Comparison of ENCODE assay signal across 1 cellular context in genomic region chr9:127734747-127735529, GRCh38.
TF ChIP-seq lines count a peak whose summit lies in the region.

TSS of gene TOR2A (minus strand) at chr9:127735294. CDS start at chr9:127735270, 24 bp downstream.

TF ChIP-seq in HepG2, 621 proteins besides CTCF, POLR2A, EP300 and RAD21 (continued from another document and continues in another):
- TF ChIP-seq ARNTL (CRISPR knock-in tag; IDR thresholded peaks at IDR 0.05) (peak; percentile 77), AHR (CRISPR knock-in tag; IDR thresholded peaks at IDR 0.05) (no peak; the same call in 1 of the 2 replicates), ZNF816 (CRISPR knock-in tag; IDR thresholded peaks at IDR 0.05; ENCODE audit: borderline replicate concordance) (no peak), HHEX (CRISPR knock-in tag; IDR thresholded peaks at IDR 0.05) (no peak), ZNF207 (IDR thresholded peaks at IDR 0.05; ENCODE audit: borderline replicate concordance) (no peak), RFXAP (CRISPR knock-in tag; IDR thresholded peaks at IDR 0.05; ENCODE audit: borderline replicate concordance) (peak; percentile 94), TCF7 (IDR thresholded peaks at IDR 0.05; ENCODE audit: low read depth) (no peak), ZNF224 (CRISPR knock-in tag; IDR thresholded peaks at IDR 0.05) (no peak), KLF12 (CRISPR knock-in tag; IDR thresholded peaks at IDR 0.05; ENCODE audit: borderline replicate concordance) (peak; percentile 87; the same call in 1 of the 2 replicates), BATF2 (CRISPR knock-in tag; IDR thresholded peaks at IDR 0.05) (no peak), ZNF335 (CRISPR knock-in tag; IDR thresholded peaks at IDR 0.05) (peak; percentile 79; the same call in 1 of the 2 replicates), ZNF691 (CRISPR knock-in tag; IDR thresholded peaks at IDR 0.05; ENCODE audit: borderline replicate concordance, low read depth) (peak; percentile 26; the same call in 1 of the 2 replicates), SP5 (CRISPR knock-in tag; IDR thresholded peaks at IDR 0.05; ENCODE audit: borderline replicate concordance, low read depth) (peak; percentile 81), SSRP1 (CRISPR knock-in tag; IDR thresholded peaks at IDR 0.05) (no peak), NONO (IDR thresholded peaks at IDR 0.05) (no peak), NONO (CRISPR knock-in tag; conservative IDR thresholded peaks at IDR 0.05) (peak; percentile 32; the same call in 1 of the 2 replicates), NCOA5 (CRISPR knock-in tag; IDR thresholded peaks at IDR 0.05) (no peak), ZNF879 (CRISPR knock-in tag; IDR thresholded peaks at IDR 0.05) (no peak; the same call in 1 of the 2 replicates), ZNF430 (CRISPR knock-in tag; IDR thresholded peaks at IDR 0.05) (no peak), ZFP36L1 (CRISPR knock-in tag; IDR thresholded peaks at IDR 0.05) (no peak; the same call in 1 of the 2 replicates), ZNF124 (CRISPR knock-in tag; IDR thresholded peaks at IDR 0.05) (no peak; the same call in 1 of the 2 replicates), MEF2D (CRISPR knock-in tag; IDR thresholded peaks at IDR 0.05) (peak; percentile 47; the same call in 1 of the 2 replicates), ZIK1 (CRISPR knock-in tag; IDR thresholded peaks at IDR 0.05; ENCODE audit: borderline replicate concordance, low read depth) (0 out of 2 replicates have a peak, but pooled peaks have one; percentile 4), ZNF703 (CRISPR knock-in tag; IDR thresholded peaks at IDR 0.05; ENCODE audit: borderline replicate concordance) (no peak), ASH2L (IDR thresholded peaks at IDR 0.05; ENCODE audit: insufficient read length, low read depth, low read length) (peak; percentile 55), TBP (CRISPR knock-in tag; IDR thresholded peaks at IDR 0.05) (no peak), KDM2A (CRISPR knock-in tag; IDR thresholded peaks at IDR 0.05; ENCODE audit: borderline replicate concordance, low read depth) (0 out of 2 replicates have a peak, but pooled peaks have one; percentile 68), NFKB2 (CRISPR knock-in tag; IDR thresholded peaks at IDR 0.05; ENCODE audit: borderline replicate concordance) (no peak; the same call in 1 of the 2 replicates), ZNF747 (CRISPR knock-in tag; IDR thresholded peaks at IDR 0.05; ENCODE audit: borderline replicate concordance) (0 out of 2 replicates have a peak, but pooled peaks have one; percentile 23), HNRNPLL (IDR thresholded peaks at IDR 0.05; ENCODE audit: low read depth, low read length, poor library complexity, severe bottlenecking) (peak; percentile 49), GTF3A (CRISPR knock-in tag; conservative IDR thresholded peaks at IDR 0.05) (0 out of 2 replicates have a peak, but pooled peaks have one; percentile 92), ZNF30 (CRISPR knock-in tag; IDR thresholded peaks at IDR 0.05) (no peak), ZBTB1 (CRISPR knock-in tag; IDR thresholded peaks at IDR 0.05; ENCODE audit: borderline replicate concordance) (no peak), DZIP1 (CRISPR knock-in tag; IDR thresholded peaks at IDR 0.05) (no peak), ZNF432 (CRISPR knock-in tag; IDR thresholded peaks at IDR 0.05; ENCODE audit: borderline replicate concordance) (no peak), NR1H2 (CRISPR knock-in tag; IDR thresholded peaks at IDR 0.05; ENCODE audit: borderline replicate concordance, low read depth) (no peak), ZNF354B (CRISPR knock-in tag; IDR thresholded peaks at IDR 0.05) (0 out of 2 replicates have a peak, but pooled peaks have one; percentile 23), ZNF652 (CRISPR knock-in tag; IDR thresholded peaks at IDR 0.05; ENCODE audit: borderline replicate concordance, low read depth) (no peak), ZBTB26 (CRISPR knock-in tag; IDR thresholded peaks at IDR 0.05; ENCODE audit: borderline replicate concordance) (peak; percentile 69; the same call in 1 of the 2 replicates), SP1 (IDR thresholded peaks at IDR 0.05) (no peak), SP1 (CRISPR knock-in tag; IDR thresholded peaks at IDR 0.05) (peak; percentile 99)
- TF ChIP-seq, protein P1, sequence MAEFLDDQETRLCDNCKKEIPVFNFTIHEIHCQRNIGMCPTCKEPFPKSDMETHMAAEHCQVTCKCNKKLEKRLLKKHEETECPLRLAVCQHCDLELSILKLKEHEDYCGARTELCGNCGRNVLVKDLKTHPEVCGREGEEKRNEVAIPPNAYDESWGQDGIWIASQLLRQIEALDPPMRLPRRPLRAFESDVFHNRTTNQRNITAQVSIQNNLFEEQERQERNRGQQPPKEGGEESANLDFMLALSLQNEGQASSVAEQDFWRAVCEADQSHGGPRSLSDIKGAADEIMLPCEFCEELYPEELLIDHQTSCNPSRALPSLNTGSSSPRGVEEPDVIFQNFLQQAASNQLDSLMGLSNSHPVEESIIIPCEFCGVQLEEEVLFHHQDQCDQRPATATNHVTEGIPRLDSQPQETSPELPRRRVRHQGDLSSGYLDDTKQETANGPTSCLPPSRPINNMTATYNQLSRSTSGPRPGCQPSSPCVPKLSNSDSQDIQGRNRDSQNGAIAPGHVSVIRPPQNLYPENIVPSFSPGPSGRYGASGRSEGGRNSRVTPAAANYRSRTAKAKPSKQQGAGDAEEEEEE (CRISPR knock-in tag; IDR thresholded peaks at IDR 0.05; ENCODE audit: borderline replicate concordance): no peak
- TF ChIP-seq, protein P2, sequence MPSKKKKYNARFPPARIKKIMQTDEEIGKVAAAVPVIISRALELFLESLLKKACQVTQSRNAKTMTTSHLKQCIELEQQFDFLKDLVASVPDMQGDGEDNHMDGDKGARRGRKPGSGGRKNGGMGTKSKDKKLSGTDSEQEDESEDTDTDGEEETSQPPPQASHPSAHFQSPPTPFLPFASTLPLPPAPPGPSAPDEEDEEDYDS (CRISPR knock-in tag; IDR thresholded peaks at IDR 0.05): peak; percentile 36; the same call in 1 of the 2 replicates
- TF ChIP-seq, protein P3, sequence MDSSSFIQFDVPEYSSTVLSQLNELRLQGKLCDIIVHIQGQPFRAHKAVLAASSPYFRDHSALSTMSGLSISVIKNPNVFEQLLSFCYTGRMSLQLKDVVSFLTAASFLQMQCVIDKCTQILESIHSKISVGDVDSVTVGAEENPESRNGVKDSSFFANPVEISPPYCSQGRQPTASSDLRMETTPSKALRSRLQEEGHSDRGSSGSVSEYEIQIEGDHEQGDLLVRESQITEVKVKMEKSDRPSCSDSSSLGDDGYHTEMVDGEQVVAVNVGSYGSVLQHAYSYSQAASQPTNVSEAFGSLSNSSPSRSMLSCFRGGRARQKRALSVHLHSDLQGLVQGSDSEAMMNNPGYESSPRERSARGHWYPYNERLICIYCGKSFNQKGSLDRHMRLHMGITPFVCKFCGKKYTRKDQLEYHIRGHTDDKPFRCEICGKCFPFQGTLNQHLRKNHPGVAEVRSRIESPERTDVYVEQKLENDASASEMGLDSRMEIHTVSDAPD (CRISPR knock-in tag; IDR thresholded peaks at IDR 0.05): no peak
- TF ChIP-seq, protein P4, sequence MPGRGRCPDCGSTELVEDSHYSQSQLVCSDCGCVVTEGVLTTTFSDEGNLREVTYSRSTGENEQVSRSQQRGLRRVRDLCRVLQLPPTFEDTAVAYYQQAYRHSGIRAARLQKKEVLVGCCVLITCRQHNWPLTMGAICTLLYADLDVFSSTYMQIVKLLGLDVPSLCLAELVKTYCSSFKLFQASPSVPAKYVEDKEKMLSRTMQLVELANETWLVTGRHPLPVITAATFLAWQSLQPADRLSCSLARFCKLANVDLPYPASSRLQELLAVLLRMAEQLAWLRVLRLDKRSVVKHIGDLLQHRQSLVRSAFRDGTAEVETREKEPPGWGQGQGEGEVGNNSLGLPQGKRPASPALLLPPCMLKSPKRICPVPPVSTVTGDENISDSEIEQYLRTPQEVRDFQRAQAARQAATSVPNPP (CRISPR knock-in tag; IDR thresholded peaks at IDR 0.05): peak; percentile 64; the same call in 1 of the 2 replicates
- TF ChIP-seq, protein P5, sequence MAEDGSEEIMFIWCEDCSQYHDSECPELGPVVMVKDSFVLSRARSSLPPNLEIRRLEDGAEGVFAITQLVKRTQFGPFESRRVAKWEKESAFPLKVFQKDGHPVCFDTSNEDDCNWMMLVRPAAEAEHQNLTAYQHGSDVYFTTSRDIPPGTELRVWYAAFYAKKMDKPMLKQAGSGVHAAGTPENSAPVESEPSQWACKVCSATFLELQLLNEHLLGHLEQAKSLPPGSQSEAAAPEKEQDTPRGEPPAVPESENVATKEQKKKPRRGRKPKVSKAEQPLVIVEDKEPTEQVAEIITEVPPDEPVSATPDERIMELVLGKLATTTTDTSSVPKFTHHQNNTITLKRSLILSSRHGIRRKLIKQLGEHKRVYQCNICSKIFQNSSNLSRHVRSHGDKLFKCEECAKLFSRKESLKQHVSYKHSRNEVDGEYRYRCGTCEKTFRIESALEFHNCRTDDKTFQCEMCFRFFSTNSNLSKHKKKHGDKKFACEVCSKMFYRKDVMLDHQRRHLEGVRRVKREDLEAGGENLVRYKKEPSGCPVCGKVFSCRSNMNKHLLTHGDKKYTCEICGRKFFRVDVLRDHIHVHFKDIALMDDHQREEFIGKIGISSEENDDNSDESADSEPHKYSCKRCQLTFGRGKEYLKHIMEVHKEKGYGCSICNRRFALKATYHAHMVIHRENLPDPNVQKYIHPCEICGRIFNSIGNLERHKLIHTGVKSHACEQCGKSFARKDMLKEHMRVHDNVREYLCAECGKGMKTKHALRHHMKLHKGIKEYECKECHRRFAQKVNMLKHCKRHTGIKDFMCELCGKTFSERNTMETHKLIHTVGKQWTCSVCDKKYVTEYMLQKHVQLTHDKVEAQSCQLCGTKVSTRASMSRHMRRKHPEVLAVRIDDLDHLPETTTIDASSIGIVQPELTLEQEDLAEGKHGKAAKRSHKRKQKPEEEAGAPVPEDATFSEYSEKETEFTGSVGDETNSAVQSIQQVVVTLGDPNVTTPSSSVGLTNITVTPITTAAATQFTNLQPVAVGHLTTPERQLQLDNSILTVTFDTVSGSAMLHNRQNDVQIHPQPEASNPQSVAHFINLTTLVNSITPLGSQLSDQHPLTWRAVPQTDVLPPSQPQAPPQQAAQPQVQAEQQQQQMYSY (CRISPR knock-in tag; IDR thresholded peaks at IDR 0.05): peak; percentile 32; the same call in 1 of the 2 replicates
- TF ChIP-seq, protein P6, sequence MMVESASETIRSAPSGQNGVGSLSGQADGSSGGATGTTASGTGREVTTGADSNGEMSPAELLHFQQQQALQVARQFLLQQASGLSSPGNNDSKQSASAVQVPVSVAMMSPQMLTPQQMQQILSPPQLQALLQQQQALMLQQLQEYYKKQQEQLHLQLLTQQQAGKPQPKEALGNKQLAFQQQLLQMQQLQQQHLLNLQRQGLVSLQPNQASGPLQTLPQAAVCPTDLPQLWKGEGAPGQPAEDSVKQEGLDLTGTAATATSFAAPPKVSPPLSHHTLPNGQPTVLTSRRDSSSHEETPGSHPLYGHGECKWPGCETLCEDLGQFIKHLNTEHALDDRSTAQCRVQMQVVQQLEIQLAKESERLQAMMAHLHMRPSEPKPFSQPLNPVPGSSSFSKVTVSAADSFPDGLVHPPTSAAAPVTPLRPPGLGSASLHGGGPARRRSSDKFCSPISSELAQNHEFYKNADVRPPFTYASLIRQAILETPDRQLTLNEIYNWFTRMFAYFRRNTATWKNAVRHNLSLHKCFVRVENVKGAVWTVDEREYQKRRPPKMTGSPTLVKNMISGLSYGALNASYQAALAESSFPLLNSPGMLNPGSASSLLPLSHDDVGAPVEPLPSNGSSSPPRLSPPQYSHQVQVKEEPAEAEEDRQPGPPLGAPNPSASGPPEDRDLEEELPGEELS (CRISPR knock-in tag; IDR thresholded peaks at IDR 0.05): 0 out of 2 replicates have a peak, but pooled peaks have one; percentile 21
- TF ChIP-seq, protein P7, sequence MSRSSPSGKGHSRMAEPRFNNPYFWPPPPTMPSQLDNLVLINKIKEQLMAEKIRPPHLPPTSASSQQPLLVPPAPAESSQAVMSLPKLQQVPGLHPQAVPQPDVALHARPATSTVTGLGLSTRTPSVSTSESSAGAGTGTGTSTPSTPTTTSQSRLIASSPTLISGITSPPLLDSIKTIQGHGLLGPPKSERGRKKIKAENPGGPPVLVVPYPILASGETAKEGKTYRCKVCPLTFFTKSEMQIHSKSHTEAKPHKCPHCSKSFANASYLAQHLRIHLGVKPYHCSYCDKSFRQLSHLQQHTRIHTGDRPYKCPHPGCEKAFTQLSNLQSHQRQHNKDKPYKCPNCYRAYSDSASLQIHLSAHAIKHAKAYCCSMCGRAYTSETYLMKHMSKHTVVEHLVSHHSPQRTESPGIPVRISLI (CRISPR knock-in tag; IDR thresholded peaks at IDR 0.05; ENCODE audit: borderline replicate concordance): no peak; the same call in 1 of the 2 replicates
